Comparison of ENCODE assay signal across 1 cellular context in the genomic region with DNA sequence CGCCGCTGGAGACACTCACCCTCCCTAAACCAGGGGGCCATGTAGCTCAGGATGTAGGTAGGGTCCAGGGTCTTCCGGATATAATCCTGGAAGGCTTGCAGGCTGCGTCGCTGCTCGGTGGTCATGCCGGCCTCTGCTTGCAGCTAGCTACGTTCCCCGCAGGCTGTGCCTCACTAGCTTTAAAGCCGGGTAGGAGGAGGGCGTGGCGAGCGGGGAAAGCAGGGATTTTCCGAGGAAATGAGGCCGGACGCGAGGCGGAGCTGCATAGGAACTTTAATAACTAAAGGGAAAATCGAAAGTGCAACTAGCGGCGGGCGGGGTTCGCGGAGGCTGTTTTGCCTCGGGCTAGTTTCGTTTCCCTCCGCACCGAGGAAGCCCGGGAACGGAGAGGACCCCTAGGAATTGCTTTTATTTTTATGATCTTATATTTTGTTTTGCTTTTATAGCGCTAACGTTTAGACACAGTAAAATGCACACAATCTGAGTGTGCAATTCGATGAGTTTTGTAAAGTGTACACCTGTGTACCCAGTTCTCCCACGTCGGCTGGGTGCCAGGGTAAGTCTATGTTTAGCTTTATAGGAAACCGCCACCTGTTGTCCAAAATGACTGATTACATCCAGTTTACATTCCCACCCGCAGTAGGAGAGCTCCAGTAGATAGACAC.
A peak's percentile ranks its signal among the peaks of the same experiment; 100 is the strongest.
TF ChIP-seq lines count a peak whose summit lies in the region.

Gene RIGI (minus strand): TSS at position 155 of the 665 bp plus-strand sequence. CDS start 30 bp downstream, at position 125.

TF ChIP-seq in WTC11, 78 proteins besides CTCF, POLR2A, EP300 and RAD21 (continued from another document):
- TF ChIP-seq OVOL2 (CRISPR knock-in tag; IDR thresholded peaks at IDR 0.05; ENCODE audit: borderline replicate concordance) (no peak), CREM (CRISPR knock-in tag; IDR thresholded peaks at IDR 0.05) (0 out of 2 replicates have a peak, but pooled peaks have one; percentile 43), ERG (CRISPR knock-in tag; IDR thresholded peaks at IDR 0.05) (no peak), NR2C2 (CRISPR knock-in tag; IDR thresholded peaks at IDR 0.05) (no peak), ZNF232 (CRISPR knock-in tag; IDR thresholded peaks at IDR 0.05) (0 out of 2 replicates have a peak, but pooled peaks have one; percentile 11), GABPB1 (CRISPR knock-in tag; IDR thresholded peaks at IDR 0.05) (no peak), ELF4 (CRISPR knock-in tag; IDR thresholded peaks at IDR 0.05; ENCODE audit: low read depth) (no peak), PREB (CRISPR knock-in tag; IDR thresholded peaks at IDR 0.05; ENCODE audit: borderline replicate concordance) (no peak), SMAD3 (CRISPR knock-in tag; IDR thresholded peaks at IDR 0.05; ENCODE audit: borderline replicate concordance) (0 out of 2 replicates have a peak, but pooled peaks have one; percentile 29), NFE2L1 (CRISPR knock-in tag; IDR thresholded peaks at IDR 0.05) (no peak)
- TF ChIP-seq, protein P1, sequence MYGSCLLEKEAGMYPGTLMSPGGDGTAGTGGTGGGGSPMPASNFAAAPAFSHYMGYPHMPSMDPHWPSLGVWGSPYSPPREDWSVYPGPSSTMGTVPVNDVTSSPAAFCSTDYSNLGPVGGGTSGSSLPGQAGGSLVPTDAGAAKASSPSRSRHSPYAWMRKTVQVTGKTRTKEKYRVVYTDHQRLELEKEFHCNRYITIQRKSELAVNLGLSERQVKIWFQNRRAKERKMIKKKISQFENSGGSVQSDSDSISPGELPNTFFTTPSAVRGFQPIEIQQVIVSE (CRISPR knock-in tag; IDR thresholded peaks at IDR 0.05; ENCODE audit: borderline replicate concordance): no peak
